Comparison of ENCODE assay signal across 9 cellular contexts in genomic region chr7:151063212-151063561, GRCh38. TPM values are rescaled to one million over a fixed set of nuclear protein-coding genes. Genes with fewer than 3 reads are reported as not detected.
DNase-seq lines count a peak whose midpoint lies in the region; ATAC-seq and TF ChIP-seq lines count a peak whose summit lies in the region.
"Had no signal": no experiment of that assay in that cellular context is flagged by ENCODE, and none has a peak within 500 bp of the region (broad histone marks: within the 10 kb centered on the region; RNA-seq: fewer than 3 reads in every experiment).

No MANE protein-coding gene starts in this region.

- POLR2A ChIA-PET in PC-9 (lab: Charles Lee; ENCODE audit: unreplicated experiment): interaction anchor here (0.6 to 0.8 kb wide), 2 partner anchors 18 to 23 kb away, joined by 3 read pairs; partner anchors contain the start of genes AGAP3 and FASTK

- H3K4me2 ChIP-seq in PC-9: peak overlapping the region; percentile 93
- no peak overlapping the region for H3K4me2 ChIP-seq in fibroblast of lung (ENCODE audit: extremely low read depth, insufficient read depth, low read length)

- peak; percentile 71 to 82 for DNase-seq in PC-9
- DNase-seq in fibroblast of lung (ENCODE audit: low read depth in 2 of 2): peak; percentile 64 to 67
- DNase-seq in myocyte (ENCODE audit: low read depth): peak; percentile 96
- DNase-seq in putamen (ENCODE audit: low spot score): no peak
- DNase-seq in DMS79 (lab: John Stamatoyannopoulos, UW): no peak
- DNase-seq in MV-4-11 (lab: John Stamatoyannopoulos, UW): no peak
- DNase-seq: NCI-H774 had no signal

- no peak overlapping the region for H2AFZ ChIP-seq in PC-9
- no peak overlapping the region for H2AFZ ChIP-seq in fibroblast of lung (ENCODE audit: low read length)

- H4K20me1 ChIP-seq in PC-9 (ENCODE audit: insufficient read depth) (peaks cover 23% of the 10 kb centered on the region), fibroblast of lung (ENCODE audit: control insufficient read depth, extremely low read depth, insufficient read depth, low read length) (no peaks in the 10 kb centered on the region)

- H3K27me3 ChIP-seq in PC-9 (ENCODE audit: insufficient read depth, low read depth): no peaks in the 10 kb centered on the region
- no peaks in the 10 kb centered on the region for H3K27me3 ChIP-seq in fibroblast of lung (ENCODE audit: control insufficient read depth, insufficient read depth, low read length)

- H3K9me3 ChIP-seq in PC-9 (ENCODE audit: insufficient read depth, low read depth) (no peaks in the 10 kb centered on the region), fibroblast of lung (ENCODE audit: control insufficient read depth, insufficient read depth, low read depth, low read length) (no peaks in the 10 kb centered on the region)

- ATAC-seq in HG02623 (IDR thresholded peaks at IDR 0.05; ENCODE audit: unreplicated experiment): no peak

- peaks cover 45% of the 10 kb centered on the region for H3K4me1 ChIP-seq in PC-9 (replicated peaks; ENCODE audit: insufficient read depth)
- peaks cover 20% of the 10 kb centered on the region for H3K4me1 ChIP-seq in fibroblast of lung (ENCODE audit: control insufficient read depth, extremely low read depth, insufficient read depth, low read length)

- no peak for TF ChIP-seq CTCF in 22Rv1 (IDR thresholded peaks at IDR 0.05)
- TF ChIP-seq CTCF in PC-9 (conservative IDR thresholded peaks at IDR 0.05): no peak
- TF ChIP-seq CTCF in fibroblast of lung (conservative IDR thresholded peaks at IDR 0.05 in 1 of 2, IDR thresholded peaks at IDR 0.05 in 1 of 2; ENCODE audit: low read depth in 1 of 2, low read length in 2 of 2): no peak

- no TSS peak for BruUV-seq in PC-9 (replicated peaks; lab: Mats Ljungman, UMichigan)

- H3K79me2 ChIP-seq in PC-9 (ENCODE audit: low read depth) (peaks cover 43% of the 10 kb centered on the region), fibroblast of lung (ENCODE audit: control insufficient read depth, insufficient read depth, low read length) (peaks cover 33% of the 10 kb centered on the region)

- intact Hi-C loops in PC-9 (cut with micrococcal nuclease; ENCODE audit: unreplicated experiment): no loop called here

- H3K36me3 ChIP-seq in PC-9 (ENCODE audit: low read depth) (peaks cover 10% of the 10 kb centered on the region; the same call in 1 of the 2 replicates), fibroblast of lung (ENCODE audit: control insufficient read depth, insufficient read depth, low read length) (peaks cover 23% of the 10 kb centered on the region)

- H3K9me2 ChIP-seq in PC-9 (ENCODE audit: insufficient read depth): no peaks in the 10 kb centered on the region

- H3F3A ChIP-seq in PC-9 (ENCODE audit: insufficient read depth, low read depth): peaks cover 37% of the 10 kb centered on the region; the same call in 1 of the 2 replicates

- H3K9ac ChIP-seq in fibroblast of lung (ENCODE audit: insufficient read depth, low read length): no peak overlapping the region

- H3K27ac ChIP-seq in 22Rv1 (peak overlapping the region; percentile 96), PC-9 (peak overlapping the region; percentile 85), fibroblast of lung (ENCODE audit: insufficient read depth, low read length) (no peak overlapping the region)

- H3K4me3 ChIP-seq in PC-9 (peak overlapping the region; percentile 59; the same call in 1 of the 2 replicates), fibroblast of lung (replicated peaks in 1 of 4; ENCODE audit: control extremely low read depth in 1 of 4, insufficient read depth in 1 of 4, low read depth in 3 of 4, low read length in 4 of 4) (no peak overlapping the region)

- CTCF ChIA-PET in PC-9 (lab: Charles Lee): interaction anchor here (0.6 to 1.1 kb wide), 5 partner anchors 14 to 626 kb away, joined by 4 to 8 read pairs (median 4); partner anchors contain the start of genes ABCB8 and TMUB1

RNA-seq across cellular contexts. Expression of gene SLC4A2, which starts 3.8 kb away (rescaled TPM):
- 199 and 245 TPM in 2 replicates for total RNA-seq in PC-9 (2021)
- 56.0 and 61.8 TPM in 2 replicates for total RNA-seq in fibroblast of lung
- polyA plus RNA-seq in fibroblast of lung: 30.5 and 54.1 TPM in 2 replicates
- polyA plus RNA-seq in fibroblast of lung (2012): 84.2 and 121 TPM in 2 replicates
- polyA minus RNA-seq in fibroblast of lung (ENCODE audit: low replicate concordance): 141 and 175 TPM in 2 replicates
- total RNA-seq in myocyte: 516 and 662 TPM in 2 replicates
- 681 TPM for polyA plus RNA-seq in myocyte (2012)

RNA-seq across cellular contexts. Expression of gene CDK5, which starts 5.5 kb away (rescaled TPM):
- total RNA-seq in PC-9 (2021) (45.7 and 58.4 TPM in 2 replicates), fibroblast of lung (25.9 and 27.7 TPM in 2 replicates), myocyte (34.0 TPM in 2 replicates)
- polyA plus RNA-seq in fibroblast of lung: 15.1 and 24.7 TPM in 2 replicates
- 11.6 and 21.9 TPM in 2 replicates for polyA plus RNA-seq in fibroblast of lung (2012)
- polyA minus RNA-seq in fibroblast of lung (ENCODE audit: low replicate concordance): 36.4 and 43.2 TPM in 2 replicates
- polyA plus RNA-seq in myocyte (2012): 74.5 TPM

RNA-seq across cellular contexts. Expression of gene ASIC3, which starts 14.9 kb away (rescaled TPM):
- total RNA-seq in PC-9 (2021): 7.6 and 10.5 TPM in 2 replicates
- under 0.01 and 0.17 TPM in 2 replicates for total RNA-seq in fibroblast of lung
- 0.05 and 0.07 TPM in 2 replicates for polyA plus RNA-seq in fibroblast of lung
- polyA plus RNA-seq in fibroblast of lung (2012): 0.24 and 0.35 TPM in 2 replicates
- not detected in 2 replicates for polyA minus RNA-seq in fibroblast of lung (ENCODE audit: low replicate concordance)
- total RNA-seq in myocyte: 3.6 and 5.5 TPM in 2 replicates
- 17.5 TPM for polyA plus RNA-seq in myocyte (2012)

RNA-seq across cellular contexts. Expression of gene FASTK, which starts 17.4 kb away (rescaled TPM):
- total RNA-seq in PC-9 (2021): 104 and 126 TPM in 2 replicates
- total RNA-seq in fibroblast of lung: 64.7 and 69.5 TPM in 2 replicates
- polyA plus RNA-seq in fibroblast of lung: 33.8 and 34.1 TPM in 2 replicates
- polyA plus RNA-seq in fibroblast of lung (2012): 51.1 and 54.7 TPM in 2 replicates
- polyA minus RNA-seq in fibroblast of lung (ENCODE audit: low replicate concordance): 95.5 and 104 TPM in 2 replicates
- total RNA-seq in myocyte: 177 and 198 TPM in 2 replicates
- 156 TPM for polyA plus RNA-seq in myocyte (2012)

RNA-seq across cellular contexts. Expression of gene TMUB1, which starts 20.1 kb away (rescaled TPM):
- total RNA-seq in PC-9 (2021) (87.8 and 99.3 TPM in 2 replicates), fibroblast of lung (14.1 and 20.3 TPM in 2 replicates), myocyte (59.9 and 60.7 TPM in 2 replicates)
- 11.9 and 17.1 TPM in 2 replicates for polyA plus RNA-seq in fibroblast of lung
- polyA plus RNA-seq in fibroblast of lung (2012): 28.8 and 39.7 TPM in 2 replicates
- 4.3 and 4.5 TPM in 2 replicates for polyA minus RNA-seq in fibroblast of lung (ENCODE audit: low replicate concordance)
- polyA plus RNA-seq in myocyte (2012): 57.5 TPM

Comparison
In these comparisons a context has a peak if more than half of its experiments do, and no peak if none do; other contexts are left out.
1. DNase-seq: peak in PC-9 (2 of 2), fibroblast of lung (2 of 2) and myocyte (single experiment); none in putamen (single experiment), DMS79 (single experiment) and MV-4-11 (single experiment).